11 cellular contexts compared by ENCODE assay signal in genomic region chr14:31013841-31014240, GRCh38.
"Had no signal": no experiment of that assay in that cellular context is flagged by ENCODE, and none has a peak within 500 bp of the region (broad histone marks: within the 10 kb centered on the region; RNA-seq: fewer than 3 reads in every experiment).

No MANE protein-coding gene starts in this region.

- H3K4me3 Mint-ChIP-seq: GM23338, H9, HFFc6 had no signal

- H3K9ac ChIP-seq: GM23248 had no signal

- H3K4me3 ChIP-seq: GM23248, GM23338, HAP-1 had no signal

- FAIRE-seq: H1, H54 had no signal

- H3K27ac Mint-ChIP-seq: GM23338, H9, HFFc6 had no signal

- H2AFZ ChIP-seq: GM23248, GM23338 had no signal

- H3K4me1 ChIP-seq: HAP-1 had no signal

- H3K36me3 ChIP-seq: HAP-1 had no signal

- ATAC-seq: GM23338, HCT116 had no signal

- H3K27ac ChIP-seq: GM23248 had no signal

- H3K9me3 Mint-ChIP-seq: GM23338, H9, HFFc6 had no signal

- DNase-seq: GM23248, GOT3, H7, H9, HCEC 1CT, HFFc6 had no signal

- H3K9me3 ChIP-seq: HAP-1 had no signal

- H3K4me2 ChIP-seq: GM23338 had no signal
